In genomic region chr6:36911946-36912555, GRCh38 we compare ENCODE assay signal across 9 cellular contexts. TPM values are rescaled to one million over a fixed set of nuclear protein-coding genes. Genes with fewer than 3 reads are reported as not detected.
DNase-seq lines count a peak whose midpoint lies in the region; ATAC-seq and TF ChIP-seq lines count a peak whose summit lies in the region.
"Had no signal": no experiment of that assay in that cellular context is flagged by ENCODE, and none has a peak within 500 bp of the region (broad histone marks: within the 10 kb centered on the region; RNA-seq: fewer than 3 reads in every experiment).

No MANE protein-coding gene starts in this region.

- H3K9me2 ChIP-seq in MM.1S (replicated peaks; ENCODE audit: insufficient read depth, low read length), result no peaks in the 10 kb centered on the region

- no peak overlapping the region for H3K9ac ChIP-seq in MM.1S (ENCODE audit: low read length)
- H3K9ac ChIP-seq in colonic mucosa (ENCODE audit: low read depth in 2 of 2, low read length in 2 of 2), result no peak overlapping the region

- DNase-seq in DMS79 treated with DMSO at 0.1 percent for 48 hours (lab: John Stamatoyannopoulos, UW) (peak; percentile 38), DMS79 (lab: John Stamatoyannopoulos, UW) (no peak), MM.1S (no peak), psoas muscle (no peak), aorta (no peak), colonic mucosa (no peak)
- peak; percentile 72 for DNase-seq in activated effector memory CD4-positive, alpha-beta T cell treated with anti-CD3 and anti-CD28 coated beads, Interleukin-2, amount 50 U/mL, for 16 hours
- peak; percentile 38 for DNase-seq in stimulated activated naive CD4-positive, alpha-beta T cell treated with Interleukin-2 at 50 U/mL for 16 hours (lab: John Stamatoyannopoulos, UW)

- no peaks in the 10 kb centered on the region for H3K79me2 ChIP-seq in MM.1S (ENCODE audit: low read length)

- no peak overlapping the region for H2AFZ ChIP-seq in MM.1S (ENCODE audit: low read length)

- H3K27ac ChIP-seq in MM.1S (ENCODE audit: low read length) (peak overlapping the region; percentile 29; the same call in 1 of the 2 replicates), psoas muscle (no peak overlapping the region), aorta (ENCODE audit: low read depth in 1 of 2, low read length in 2 of 2) (no peak overlapping the region), colonic mucosa (no peak overlapping the region)
- H3K27ac ChIP-seq: 22Rv1 had no signal

- no peaks in the 10 kb centered on the region for H3K9me3 ChIP-seq in MM.1S (replicated peaks; ENCODE audit: insufficient read depth, low read length)
- no peaks in the 10 kb centered on the region for H3K9me3 ChIP-seq in psoas muscle
- no peaks in the 10 kb centered on the region for H3K9me3 ChIP-seq in aorta (ENCODE audit: control insufficient read depth, low read length)
- H3K9me3 ChIP-seq in colonic mucosa, result no peaks in the 10 kb centered on the region

- H3K4me2 ChIP-seq in MM.1S (ENCODE audit: low read depth, low read length), result peak overlapping the region; percentile 17; the same call in 1 of the 2 replicates

- H3K27me3 ChIP-seq in MM.1S (replicated peaks; ENCODE audit: insufficient read depth, low read length) (no peaks in the 10 kb centered on the region), psoas muscle (ENCODE audit: insufficient read depth in 3 of 3, low read length in 2 of 3) (no peaks in the 10 kb centered on the region), aorta (ENCODE audit: control insufficient read depth in 1 of 2, insufficient read depth in 2 of 2, low read length in 1 of 2) (no peaks in the 10 kb centered on the region), colonic mucosa (no peaks in the 10 kb centered on the region)

- peaks cover 15% of the 10 kb centered on the region for H3F3A ChIP-seq in MM.1S (ENCODE audit: insufficient read depth, low read length)

- H3K4me1 ChIP-seq in MM.1S (ENCODE audit: low read length) (peaks cover 22% of the 10 kb centered on the region), psoas muscle (peaks cover 11% of the 10 kb centered on the region), aorta (ENCODE audit: control insufficient read depth in 1 of 2, insufficient read depth in 2 of 2, low read length in 2 of 2) (peaks cover 1 to 9% of the 10 kb centered on the region in 2 donors), colonic mucosa (peaks cover 4% of the 10 kb centered on the region)

- WGBS in psoas muscle, 3 donors, result 78 to 87% (median 86%) methylated on average over 4 of the region's 4 CpGs
- 78 to 79% methylated on average over 4 of the region's 4 CpGs for WGBS in aorta, 2 donors

- no peak overlapping the region for H3K4me3 ChIP-seq in MM.1S (ENCODE audit: low read length)
- H3K4me3 ChIP-seq in psoas muscle, result no peak overlapping the region
- H3K4me3 ChIP-seq in aorta (ENCODE audit: low read length in 2 of 2), result no peak overlapping the region
- H3K4me3 ChIP-seq in colonic mucosa, result no peak overlapping the region

- peaks cover 5% of the 10 kb centered on the region; the same call in 1 of the 2 replicates for H4K20me1 ChIP-seq in MM.1S (ENCODE audit: insufficient read depth, low read length)

- no peaks in the 10 kb centered on the region; the same call in 1 of the 2 replicates for H3K36me3 ChIP-seq in MM.1S (replicated peaks; ENCODE audit: insufficient read depth, low read length)
- H3K36me3 ChIP-seq in psoas muscle (ENCODE audit: insufficient read depth in 1 of 2, low read depth in 1 of 2), result peaks cover 6 to 84% of the 10 kb centered on the region in 2 donors
- peaks cover 0 to 6% of the 10 kb centered on the region in 2 donors for H3K36me3 ChIP-seq in aorta (ENCODE audit: control insufficient read depth in 1 of 2, insufficient read depth in 2 of 2, low read length in 1 of 2)
- H3K36me3 ChIP-seq in colonic mucosa, result no peaks in the 10 kb centered on the region

- intact Hi-C loops in psoas muscle (cut with DNase I) (no loop called here), aorta (cut with DNase I) (no loop called here), colonic mucosa (cut with DNase I) (no loop called here)

- no peak for TF ChIP-seq CTCF in MM.1S (IDR thresholded peaks at IDR 0.05; ENCODE audit: low read length)
- TF ChIP-seq CTCF in psoas muscle (IDR thresholded peaks at IDR 0.05), result no peak
- no peak for TF ChIP-seq CTCF in colonic mucosa (IDR thresholded peaks at IDR 0.05)

- no peak for ATAC-seq in psoas muscle
- ATAC-seq in aorta (ENCODE audit: low FRiP score), result no peak

RNA-seq across cellular contexts. Expression of gene C6orf89, which starts 26.3 kb away (rescaled TPM):
- total RNA-seq in psoas muscle (10 to 100 TPM; 37.1 to 53.4 (median 51.1) TPM), aorta (10 to 100 TPM; 56.9 to 59.7 TPM), colonic mucosa (10 to 100 TPM; 46.3 to 49.5 TPM)
- polyA plus RNA-seq in psoas muscle (10 to 100 TPM; 23.2 to 56.3 (median 35.4) TPM), aorta (10 to 100 TPM; 16.7 to 22.8 TPM)

RNA-seq across cellular contexts. Expression of gene PPIL1, which starts 37.4 kb away (rescaled TPM):
- total RNA-seq in psoas muscle (10 to 100 TPM; 20.9 to 38.8 (median 22.1) TPM), aorta (10 to 100 TPM; 12.0 to 13.4 TPM), colonic mucosa (10 to 100 TPM in 1 of 2 donors, 1 to 10 TPM in 1; 9.9 to 23.6 TPM)
- polyA plus RNA-seq in psoas muscle (10 to 100 TPM; 18.1 to 92.3 (median 40.4) TPM), aorta (10 to 100 TPM in 1 of 2 donors, 1 to 10 TPM in 1; 9.6 to 33.7 TPM)

RNA-seq across cellular contexts. Expression of gene PI16, which starts 42.5 kb away (rescaled TPM):
- 10 to 100 TPM in 1 of 4 donors, 1 to 10 TPM in 3; 3.1 to 49.1 (median 3.6) TPM for total RNA-seq in psoas muscle
- 1 to 10 TPM; 1.2 to 3.1 (median 1.6) TPM for polyA plus RNA-seq in psoas muscle
- total RNA-seq in aorta, result 100 to 1,000 TPM in 1 of 2 donors, 10 to 100 TPM in 1; 38.7 to 383 TPM
- polyA plus RNA-seq in aorta, result 1 to 10 TPM in 1 of 2 donors, not detected in 1; 4.4 TPM
- total RNA-seq in colonic mucosa, result 1 to 10 TPM; 1.2 to 2.6 TPM

Comparison
In these comparisons a context has a peak if more than half of its experiments do, and no peak if none do; other contexts are left out.
1. DNase-seq: peak in DMS79 treated with DMSO at 0.1 percent for 48 hours (single experiment), activated effector memory CD4-positive, alpha-beta T cell treated with anti-CD3 and anti-CD28 coated beads, Interleukin-2, amount 50 U/mL, for 16 hours (single experiment) and stimulated activated naive CD4-positive, alpha-beta T cell treated with Interleukin-2 at 50 U/mL for 16 hours (single experiment); none in DMS79 (single experiment), MM.1S (single experiment), psoas muscle (0 of 2), aorta (0 of 2) and colonic mucosa (single experiment).